9 cellular contexts compared by ENCODE assay signal in the genomic region with DNA sequence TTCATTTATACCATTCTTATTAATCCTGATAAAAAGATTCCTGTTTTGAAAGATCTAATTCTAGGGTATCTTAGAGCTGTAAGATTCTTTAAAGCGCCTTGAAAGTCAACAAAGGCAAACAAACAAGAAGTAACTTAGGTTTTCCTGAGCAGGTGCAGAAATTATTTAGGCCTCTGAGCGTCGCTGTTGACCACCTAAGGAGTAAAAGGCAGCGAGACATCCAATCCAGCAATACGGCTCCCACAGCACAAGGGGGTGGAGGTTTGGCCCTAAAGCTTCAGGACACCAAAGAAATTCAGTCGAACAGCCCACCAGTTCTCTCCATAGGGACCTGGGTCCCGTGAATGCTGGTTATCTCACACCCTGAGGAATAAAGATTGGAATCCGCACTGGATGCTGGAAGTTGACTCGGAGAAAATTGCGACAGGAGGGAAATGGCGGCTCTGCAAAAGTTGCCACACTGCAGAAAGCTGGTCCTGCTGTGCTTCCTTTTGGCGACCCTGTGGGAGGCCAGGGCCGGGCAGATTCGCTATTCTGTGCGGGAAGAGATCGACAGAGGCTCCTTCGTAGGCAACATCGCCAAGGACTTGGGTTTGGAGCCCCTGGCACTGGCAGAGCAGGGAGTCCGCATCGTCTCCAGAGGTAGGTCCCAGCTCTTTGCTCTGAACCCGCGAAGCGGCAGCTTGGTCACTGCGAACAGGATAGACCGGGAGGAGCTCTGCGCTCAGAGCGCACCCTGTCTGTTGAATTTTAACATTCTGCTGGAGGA.
DNase-seq lines count a peak whose midpoint lies in the region; ATAC-seq and TF ChIP-seq lines count a peak whose summit lies in the region.
"Had no signal": no experiment of that assay in that cellular context is flagged by ENCODE, and none has a peak within 500 bp of the region (broad histone marks: within the 10 kb centered on the region; RNA-seq: fewer than 3 reads in every experiment).

A gene (plus strand): TSS at position 223 of the 769 bp plus-strand sequence.

- TF ChIP-seq CTCF in GM10248 (IDR thresholded peaks at IDR 0.05; ENCODE audit: control extremely low read depth, extremely low read depth, low read depth, missing control alignments), result peak; percentile 35

- POLR2A ChIA-PET in GM10248 (lab: Yijun Ruan, JAX), result no interaction called here

- ATAC-seq in GM18861 (IDR thresholded peaks at IDR 0.05; ENCODE audit: unreplicated experiment), result no peak

- intact Hi-C loops in head of caudate nucleus (cut with DNase I), result no loop called here

- CTCF ChIA-PET in GM10248 (lab: Yijun Ruan, JAX), result interaction anchor here (1.1 to 2.5 kb wide), 14 partner anchors 8 to 492 kb away, joined by 3 to 14 read pairs (median 5); a partner anchor contains a TSS

- DNase-seq in GM10248 (ENCODE audit: extremely low spot score), result peak; percentile 47
- peak; percentile 44 for DNase-seq in NCI-H69 (lab: John Stamatoyannopoulos, UW)
- DNase-seq in fibroblast of gingiva (ENCODE audit: low read depth), result peak; percentile 29
- DNase-seq in retina, result peak; percentile 60
- DNase-seq in head of caudate nucleus, result no peak
- DNase-seq in pons (ENCODE audit: low spot score), result no peak
- no peak for DNase-seq in activated gamma-delta T cell treated with Interleukin-2 at 50 U/mL for 16 hours
- DNase-seq: activated naive CD4-positive, alpha-beta T cell treated with anti-CD3 and anti-CD28 coated beads, Interleukin-2, amount 50 U/mL, for 16 hours had no signal

Comparison
In these comparisons a context has a peak if more than half of its experiments do, and no peak if none do; other contexts are left out.
1. DNase-seq: peak in GM10248 (single experiment), NCI-H69 (single experiment), fibroblast of gingiva (single experiment) and retina (single experiment); none in head of caudate nucleus (0 of 42), pons (single experiment) and activated gamma-delta T cell treated with Interleukin-2 at 50 U/mL for 16 hours (single experiment).